In genomic region chr1:36124404-36125128, GRCh38 we compare ENCODE assay signal across 2 cellular contexts.
TF ChIP-seq lines count a peak whose summit lies in the region.

No MANE protein-coding gene starts in this region.

TF ChIP-seq in SK-N-SH, 30 proteins besides CTCF, POLR2A, EP300 and RAD21:
- TF ChIP-seq NFIC (IDR thresholded peaks at IDR 0.05; ENCODE audit: borderline replicate concordance) (no peak), TAF1 (IDR thresholded peaks at IDR 0.05; ENCODE audit: borderline replicate concordance, low read depth, low read length) (no peak), ELF1 (IDR thresholded peaks at IDR 0.05) (no peak), RXRA (IDR thresholded peaks at IDR 0.05; ENCODE audit: borderline replicate concordance, low read depth) (no peak)

TF ChIP-seq in SK-N-SH treated with all-trans-retinoic acid at 6 μM for 48 hours, 23 proteins besides CTCF, POLR2A, EP300 and RAD21:
- TF ChIP-seq OSR1 (CRISPR knock-in tag; IDR thresholded peaks at IDR 0.05) (no peak), PPARA (CRISPR knock-in tag; IDR thresholded peaks at IDR 0.05; ENCODE audit: borderline replicate concordance) (no peak), CSDC2 (CRISPR knock-in tag; IDR thresholded peaks at IDR 0.05) (no peak), TSHZ2 (CRISPR knock-in tag; IDR thresholded peaks at IDR 0.05) (no peak), TOX (CRISPR knock-in tag; IDR thresholded peaks at IDR 0.05; ENCODE audit: borderline replicate concordance) (no peak), ZNF8 (CRISPR knock-in tag; IDR thresholded peaks at IDR 0.05) (no peak), BACH2 (CRISPR knock-in tag; IDR thresholded peaks at IDR 0.05; ENCODE audit: borderline replicate concordance) (no peak), ZNF70 (CRISPR knock-in tag; IDR thresholded peaks at IDR 0.05) (no peak), RARB (CRISPR knock-in tag; IDR thresholded peaks at IDR 0.05) (no peak), SNAI2 (CRISPR knock-in tag; IDR thresholded peaks at IDR 0.05) (no peak), ZNF565 (CRISPR knock-in tag; conservative IDR thresholded peaks at IDR 0.05; ENCODE audit: low read depth) (no peak), ZC3H10 (CRISPR knock-in tag; IDR thresholded peaks at IDR 0.05) (no peak), TCF4 (CRISPR knock-in tag; IDR thresholded peaks at IDR 0.05; ENCODE audit: borderline replicate concordance) (no peak), GLIS3 (CRISPR knock-in tag; IDR thresholded peaks at IDR 0.05) (no peak)
